1 cellular context compared by ENCODE assay signal in genomic region chr7:13878154-13878553, GRCh38.
TF ChIP-seq lines count a peak whose summit lies in the region.

No MANE protein-coding gene starts in this region.

TF ChIP-seq in SK-N-SH, 30 proteins besides CTCF, POLR2A, EP300 and RAD21:
- TF ChIP-seq TCF12 (IDR thresholded peaks at IDR 0.05): peak; percentile 38
- no peak for TF ChIP-seq SMC3 (IDR thresholded peaks at IDR 0.05; ENCODE audit: low read depth, low read length)
- TF ChIP-seq, protein P1, sequence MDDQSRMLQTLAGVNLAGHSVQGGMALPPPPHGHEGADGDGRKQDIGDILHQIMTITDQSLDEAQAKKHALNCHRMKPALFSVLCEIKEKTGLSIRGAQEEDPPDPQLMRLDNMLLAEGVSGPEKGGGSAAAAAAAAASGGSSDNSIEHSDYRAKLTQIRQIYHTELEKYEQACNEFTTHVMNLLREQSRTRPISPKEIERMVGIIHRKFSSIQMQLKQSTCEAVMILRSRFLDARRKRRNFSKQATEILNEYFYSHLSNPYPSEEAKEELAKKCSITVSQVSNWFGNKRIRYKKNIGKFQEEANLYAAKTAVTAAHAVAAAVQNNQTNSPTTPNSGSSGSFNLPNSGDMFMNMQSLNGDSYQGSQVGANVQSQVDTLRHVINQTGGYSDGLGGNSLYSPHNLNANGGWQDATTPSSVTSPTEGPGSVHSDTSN (IDR thresholded peaks at IDR 0.05): peak; percentile 66
